8 cellular contexts compared by ENCODE assay signal in the genomic region with DNA sequence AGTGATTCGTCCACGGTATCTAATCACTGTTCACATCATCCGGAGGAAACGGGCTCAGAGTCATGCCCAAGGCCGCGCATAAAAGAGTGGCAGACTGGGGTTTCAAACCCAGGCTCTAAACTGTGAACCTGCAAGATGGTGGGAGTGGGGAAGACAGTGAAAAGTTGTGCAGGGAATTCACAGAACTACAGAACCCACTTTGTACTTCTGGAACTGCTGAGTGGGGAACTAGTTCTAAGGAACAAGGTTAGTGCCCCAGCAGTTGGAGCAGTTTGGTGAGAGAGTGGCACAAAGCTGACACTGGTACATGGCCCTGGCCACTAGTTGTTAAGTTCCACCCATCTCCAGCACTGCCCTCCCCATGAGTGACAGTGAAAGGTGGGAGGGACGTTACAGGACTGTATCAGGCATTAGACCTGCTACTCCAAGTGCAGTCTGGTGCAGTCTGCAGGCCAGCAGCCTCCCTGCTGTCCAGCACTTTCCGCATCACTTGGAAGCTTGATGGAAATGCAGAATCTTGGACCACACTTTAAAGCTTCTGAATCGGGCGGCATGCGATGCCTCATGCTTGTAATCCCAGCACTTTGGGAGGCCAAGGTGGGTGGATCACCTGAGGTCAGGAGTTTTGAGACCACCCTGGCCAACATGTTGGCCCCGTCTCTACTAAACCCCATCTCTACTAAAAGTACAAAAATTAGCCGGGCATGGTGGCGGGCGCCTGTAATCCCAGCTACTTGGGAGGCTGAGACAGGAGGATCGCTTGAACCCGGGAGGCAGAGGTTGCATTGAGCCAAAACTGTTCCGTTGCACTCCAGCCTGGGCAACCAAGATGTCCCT. TPM values are rescaled to one million over a fixed set of nuclear protein-coding genes. Genes with fewer than 3 reads are reported as not detected.
A peak's percentile ranks its signal among the peaks of the same experiment; 100 is the strongest.
DNase-seq lines count a peak whose midpoint lies in the region; ATAC-seq and TF ChIP-seq lines count a peak whose summit lies in the region.

No MANE protein-coding gene starts in this region.

- WGBS in ectodermal cell, 2 experiments = 90 to 93% methylated on average over 18 of the region's 18 CpGs
- WGBS in mesenchymal stem cell = 85% methylated on average over 16 of the region's 18 CpGs

- H3K36me3 ChIP-seq in KOPT-K1 (ENCODE audit: insufficient read depth, low read length) (no peaks in the 10 kb centered on the region), ectodermal cell (ENCODE audit: control insufficient read depth, insufficient read depth, low read length) (no peaks in the 10 kb centered on the region), mesenchymal stem cell (ENCODE audit: control insufficient read depth in 1 of 2, insufficient read depth in 2 of 2, low read depth in 1 of 2, low read length in 2 of 2) (no peaks in the 10 kb centered on the region), thoracic aorta (no peaks in the 10 kb centered on the region)

- H3K27me3 ChIP-seq in ectodermal cell (ENCODE audit: control insufficient read depth, insufficient read depth, low read length, poor library complexity, severe bottlenecking) (no peaks in the 10 kb centered on the region), mesenchymal stem cell (ENCODE audit: control insufficient read depth in 1 of 2, insufficient read depth in 1 of 2, low read length in 2 of 2) (no peaks in the 10 kb centered on the region), thoracic aorta (replicated peaks; ENCODE audit: insufficient read depth) (no peaks in the 10 kb centered on the region)

- H3K14ac ChIP-seq in mesenchymal stem cell (ENCODE audit: low read length in 2 of 2) = no peak overlapping the region

- no peak overlapping the region for H2BK5ac ChIP-seq in mesenchymal stem cell (ENCODE audit: low read depth, low read length, poor library complexity, severe bottlenecking)

- in situ Hi-C loops in G401 (cut with HindIII; ENCODE audit: low sequenced_read_pairs) = no loop called here

- H3K4me2 ChIP-seq in mesenchymal stem cell (ENCODE audit: low read length, poor library complexity, severe bottlenecking) = peak overlapping the region; percentile 36

- H2BK120ac ChIP-seq in mesenchymal stem cell (ENCODE audit: low read depth, low read length) = peak overlapping the region; percentile 55

- peak; percentile 82 for DNase-seq in G401 (ENCODE audit: low spot score)
- DNase-seq in mesenchymal stem cell = peak; percentile 54
- DNase-seq in thoracic aorta (ENCODE audit: low spot score) = no peak
- DNase-seq in HCEC 1CT = no peak

- H3K18ac ChIP-seq in mesenchymal stem cell (ENCODE audit: low read depth in 1 of 2, low read length in 2 of 2) = peak overlapping the region; percentile 34 to 46

- ATAC-seq in thoracic aorta (ENCODE audit: insufficient number of reproducible peaks, low FRiP score, low read depth) = no peak
- no peak for ATAC-seq in HG02678 (IDR thresholded peaks at IDR 0.05; ENCODE audit: unreplicated experiment)

- H3K27ac ChIP-seq in KOPT-K1 (ENCODE audit: low read depth, low read length, poor library complexity, severe bottlenecking) (peak overlapping the region; percentile 90), ectodermal cell (ENCODE audit: insufficient read depth, low read depth, low read length, poor library complexity, severe bottlenecking) (peak overlapping the region; percentile 90), mesenchymal stem cell (ENCODE audit: low read length, poor library complexity, severe bottlenecking) (peak overlapping the region; percentile 42), thoracic aorta (peak overlapping the region; percentile 89 to 92)

- H3K79me1 ChIP-seq in mesenchymal stem cell (replicated peaks; ENCODE audit: low read length, poor library complexity, severe bottlenecking) = no peaks in the 10 kb centered on the region

- H3K4me3 ChIP-seq in WI38 (ENCODE audit: low read depth, low read length) = peak overlapping the region; percentile 53
- H3K4me3 ChIP-seq in ectodermal cell (ENCODE audit: insufficient read depth, low read depth, low read length) = peak overlapping the region; percentile 57
- H3K4me3 ChIP-seq in mesenchymal stem cell (ENCODE audit: insufficient read depth in 1 of 2, low read depth in 1 of 2, low read length in 2 of 2) = peak overlapping the region in 1 of 2 experiments; percentile 68
- peak overlapping the region; percentile 72 for H3K4me3 ChIP-seq in thoracic aorta

- H4K8ac ChIP-seq in mesenchymal stem cell (ENCODE audit: low read length) = peak overlapping the region; percentile 97

- peak overlapping the region; percentile 94 for H3K9ac ChIP-seq in mesenchymal stem cell (ENCODE audit: low read length)

- peak overlapping the region; percentile 81 for H2AK5ac ChIP-seq in mesenchymal stem cell (ENCODE audit: low read length, severe bottlenecking)

- H2AFZ ChIP-seq in mesenchymal stem cell (ENCODE audit: low read depth, low read length) = no peak overlapping the region

- H2BK12ac ChIP-seq in mesenchymal stem cell (ENCODE audit: low read length in 2 of 2) = peak overlapping the region; percentile 57

- no peaks in the 10 kb centered on the region for H3K9me3 ChIP-seq in KOPT-K1 (ENCODE audit: insufficient read depth, low read length, poor library complexity, severe bottlenecking)
- no peaks in the 10 kb centered on the region for H3K9me3 ChIP-seq in ectodermal cell (ENCODE audit: control insufficient read depth, low read length)
- H3K9me3 ChIP-seq in mesenchymal stem cell (ENCODE audit: control insufficient read depth, low read length) = no peaks in the 10 kb centered on the region
- no peaks in the 10 kb centered on the region for H3K9me3 ChIP-seq in thoracic aorta

- H3K4me1 ChIP-seq in ectodermal cell (ENCODE audit: control insufficient read depth, insufficient read depth, low read length) = peaks cover 19% of the 10 kb centered on the region
- peaks cover 18% of the 10 kb centered on the region for H3K4me1 ChIP-seq in mesenchymal stem cell (ENCODE audit: control insufficient read depth, insufficient read depth, low read depth, low read length)
- H3K4me1 ChIP-seq in thoracic aorta (ENCODE audit: control insufficient read depth in 1 of 2, low read depth in 2 of 2) = peaks cover 15 to 19% of the 10 kb centered on the region in 2 donors

- no peak overlapping the region for H3K23ac ChIP-seq in mesenchymal stem cell (ENCODE audit: low read length in 2 of 2)

- TF ChIP-seq CTCF in WI38 (IDR thresholded peaks at IDR 0.05; ENCODE audit: low read depth, low read length) = no peak
- no peak for TF ChIP-seq CTCF in thoracic aorta (IDR thresholded peaks at IDR 0.05)

- peak overlapping the region; percentile 23 for H4K91ac ChIP-seq in mesenchymal stem cell (ENCODE audit: low read length)

- H2BK15ac ChIP-seq in mesenchymal stem cell (ENCODE audit: low read depth, poor library complexity, severe bottlenecking) = no peak overlapping the region

- H3K4ac ChIP-seq in mesenchymal stem cell (ENCODE audit: low read depth in 1 of 2, low read length in 2 of 2) = peak overlapping the region; percentile 82 to 96

RNA-seq across cellular contexts. Expression of a gene that starts 47.3 kb away (rescaled TPM):
- 5.3 and 6.8 TPM in 2 replicates for total RNA-seq in G401 (2014; rRNA removed; shearing (Covaris generic))
- 11.7 TPM for polyA plus RNA-seq in ectodermal cell (2013, experiment 1 of 4)
- polyA plus RNA-seq in ectodermal cell (2013, experiment 2 of 4) = 9.4 TPM
- polyA plus RNA-seq in ectodermal cell (2013, experiment 3 of 4) = 9.3 TPM
- 11.1 TPM for polyA plus RNA-seq in ectodermal cell (2013, experiment 4 of 4)
- polyA plus RNA-seq in mesenchymal stem cell (2013, experiment 1 of 2) = 4.7 TPM
- polyA plus RNA-seq in mesenchymal stem cell (2013, experiment 2 of 2) = 5.5 TPM
- 10 to 100 TPM; 13.7 to 25.5 TPM for total RNA-seq in thoracic aorta

RNA-seq across cellular contexts. Expression of a gene that starts 56.3 kb away (rescaled TPM):
- total RNA-seq in G401 (2014; rRNA removed; shearing (Covaris generic)) = 150 and 167 TPM in 2 replicates
- 321 TPM for polyA plus RNA-seq in ectodermal cell (2013, experiment 1 of 4)
- 320 TPM for polyA plus RNA-seq in ectodermal cell (2013, experiment 2 of 4)
- polyA plus RNA-seq in ectodermal cell (2013, experiment 3 of 4) = 294 TPM
- polyA plus RNA-seq in ectodermal cell (2013, experiment 4 of 4) = 301 TPM
- 232 TPM for polyA plus RNA-seq in mesenchymal stem cell (2013, experiment 1 of 2)
- 289 TPM for polyA plus RNA-seq in mesenchymal stem cell (2013, experiment 2 of 2)
- 100 to 1,000 TPM; 153 to 235 TPM for total RNA-seq in thoracic aorta

Comparison
In these comparisons a context has a peak if more than half of its experiments do, and no peak if none do; other contexts are left out.
1. DNase-seq: peak in G401 (single experiment) and mesenchymal stem cell (single experiment); none in thoracic aorta (single experiment) and HCEC 1CT (single experiment).
2. Peak in every context shown above with its lines, with median percentiles within 50 percentile points of each other: H3K27ac ChIP-seq.